In the genomic region with DNA sequence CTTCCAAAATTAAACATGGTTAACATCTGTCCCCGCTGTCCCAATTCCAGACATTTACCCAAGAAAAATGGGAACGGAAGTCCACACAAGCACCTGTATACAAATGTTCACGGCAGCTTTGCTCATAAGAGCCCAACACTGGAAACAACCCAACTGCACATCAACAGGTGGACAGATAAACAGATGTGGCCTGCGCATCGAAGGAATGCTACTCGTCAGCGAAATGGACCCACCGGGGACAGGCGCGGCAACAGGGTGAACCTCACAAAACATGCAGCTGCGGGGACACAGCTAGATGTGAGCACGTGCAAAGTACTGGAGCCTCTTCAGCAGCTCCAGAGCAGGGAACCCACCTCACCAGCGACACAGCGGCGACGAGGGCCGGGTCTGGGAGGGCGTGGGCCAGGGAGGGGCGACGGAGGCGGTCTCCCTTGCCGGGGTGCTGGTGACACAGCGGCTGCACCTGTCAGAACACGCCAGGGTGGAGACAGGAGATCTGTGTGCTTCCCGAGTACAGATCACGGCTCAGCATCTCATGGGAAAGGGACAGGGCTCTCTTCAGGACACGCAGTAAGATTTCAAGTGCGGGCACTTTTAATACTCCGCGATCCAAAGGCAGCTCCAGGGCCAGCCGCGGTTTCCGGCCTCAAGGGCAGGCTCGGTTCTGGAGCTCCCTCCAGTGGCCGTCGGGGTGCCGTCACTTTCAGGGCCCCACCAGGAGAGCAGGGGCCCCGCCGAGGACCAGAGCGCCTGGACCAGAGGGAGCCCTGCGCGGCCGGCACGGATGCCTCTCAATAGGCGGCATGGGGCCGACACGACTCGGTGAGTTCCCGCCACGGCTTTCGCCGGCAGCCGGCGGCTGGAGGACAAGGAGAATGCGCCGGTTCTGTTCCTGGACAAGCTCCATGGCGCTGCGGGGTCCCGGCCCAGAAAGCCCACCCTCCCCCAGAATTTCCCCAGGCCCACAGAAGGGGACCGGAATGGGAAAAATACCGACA, we compare ENCODE assay signal across 8 cellular contexts. TPM values are rescaled to one million over a fixed set of nuclear protein-coding genes. Genes with fewer than 3 reads are reported as not detected.
DNase-seq lines count a peak whose midpoint lies in the region; ATAC-seq and TF ChIP-seq lines count a peak whose summit lies in the region.

No MANE protein-coding gene starts in this region.

- peaks cover 3% of the 10 kb centered on the region for H3K27me3 ChIP-seq in AG04450 (ENCODE audit: control insufficient read depth, insufficient read depth, low read length)
- no peaks in the 10 kb centered on the region for H3K27me3 ChIP-seq in stomach

- H3K36me3 ChIP-seq in stomach: no peaks in the 10 kb centered on the region

- H3K27ac ChIP-seq in AG04450 (ENCODE audit: low read depth, low read length): no peak overlapping the region
- no peak overlapping the region for H3K27ac ChIP-seq in stomach

- TF ChIP-seq POLR2A in stomach (IDR thresholded peaks at IDR 0.05): no peak

- no peaks in the 10 kb centered on the region for H3K36me3 Mint-ChIP-seq in activated T-helper 1 cell treated with anti-CD3 and anti-CD28 coated beads, Interleukin-12 subunit alpha, Interleukin-12 subunit beta, Interleukin-2, Interleukin-4 antibody, amounts not matched to agents 30 ng/mL and 10 ng/mL and 1 ng/mL, durations not matched to agents 14 hours and 24 hours and 36 hours (ENCODE audit: low read depth)
- H3K36me3 Mint-ChIP-seq in neural crest cell (ENCODE audit: low read depth): no peaks in the 10 kb centered on the region

- H3K9me3 ChIP-seq in AG04450 (ENCODE audit: control insufficient read depth, insufficient read depth, low read length) (peaks cover 3% of the 10 kb centered on the region; the same call in 1 of the 2 replicates), stomach (no peaks in the 10 kb centered on the region)

- peaks cover 2% of the 10 kb centered on the region for H3K9me3 Mint-ChIP-seq in activated T-helper 1 cell treated with anti-CD3 and anti-CD28 coated beads, Interleukin-12 subunit alpha, Interleukin-12 subunit beta, Interleukin-2, Interleukin-4 antibody, amounts not matched to agents 30 ng/mL and 10 ng/mL and 1 ng/mL, durations not matched to agents 14 hours and 24 hours and 36 hours
- no peaks in the 10 kb centered on the region for H3K9me3 Mint-ChIP-seq in neural crest cell

- H3K27me3 Mint-ChIP-seq in activated T-helper 1 cell treated with anti-CD3 and anti-CD28 coated beads, Interleukin-12 subunit alpha, Interleukin-12 subunit beta, Interleukin-2, Interleukin-4 antibody, amounts not matched to agents 30 ng/mL and 10 ng/mL and 1 ng/mL, durations not matched to agents 14 hours and 24 hours and 36 hours (ENCODE audit: insufficient read depth): no peaks in the 10 kb centered on the region
- H3K27me3 Mint-ChIP-seq in neural crest cell (ENCODE audit: low read depth): peaks cover 10% of the 10 kb centered on the region

- H3K4me3 ChIP-seq in AG04450 (ENCODE audit: low read depth, low read length) (no peak overlapping the region), stomach (peak overlapping the region; percentile 2 to 29 (median 22))

- peaks cover 4% of the 10 kb centered on the region for H3K4me1 Mint-ChIP-seq in activated T-helper 1 cell treated with anti-CD3 and anti-CD28 coated beads, Interleukin-12 subunit alpha, Interleukin-12 subunit beta, Interleukin-2, Interleukin-4 antibody, amounts not matched to agents 30 ng/mL and 10 ng/mL and 1 ng/mL, durations not matched to agents 14 hours and 24 hours and 36 hours (ENCODE audit: low read depth)
- H3K4me1 Mint-ChIP-seq in neural crest cell: peaks cover 4% of the 10 kb centered on the region

- H3K27ac Mint-ChIP-seq in activated T-helper 1 cell treated with anti-CD3 and anti-CD28 coated beads, Interleukin-12 subunit alpha, Interleukin-12 subunit beta, Interleukin-2, Interleukin-4 antibody, amounts not matched to agents 30 ng/mL and 10 ng/mL and 1 ng/mL, durations not matched to agents 14 hours and 24 hours and 36 hours: no peak overlapping the region
- H3K27ac Mint-ChIP-seq in neural crest cell (ENCODE audit: unreplicated experiment): no peak overlapping the region

- CTCF ChIA-PET in AG04450 (lab: Charles Lee): interaction anchor here (0.6 to 5.2 kb wide), 28 partner anchors 9 to 383 kb away, joined by 3 to 182 read pairs (median 4); partner anchors contain the start of gene GPER1

- TF ChIP-seq CTCF in AG04450 (IDR thresholded peaks at IDR 0.05; ENCODE audit: low read depth, low read length): peak; percentile 87
- peak; percentile 87 for TF ChIP-seq CTCF in neural crest cell (conservative IDR thresholded peaks at IDR 0.05)
- TF ChIP-seq CTCF in stomach (IDR thresholded peaks at IDR 0.05): peak in 5 of 7 experiments; percentile 90 to 95 (median 93)

- DNase-seq in AG04450 (ENCODE audit: low read depth, low spot score) (no peak), RPMI7951 (ENCODE audit: low read depth) (peak; percentile 61), fibroblast of peridontal ligament (ENCODE audit: extremely low read depth) (peak; percentile 60), neural crest cell (ENCODE audit: low read depth, low spot score) (peak; percentile 84), stomach (peak; percentile 91)
- DNase-seq in activated T-helper 1 cell treated with anti-CD3 and anti-CD28 coated beads, Interleukin-12 subunit alpha, Interleukin-12 subunit beta, Interleukin-2, Interleukin-4 antibody, amounts not matched to agents 30 ng/mL and 10 ng/mL and 1 ng/mL, durations not matched to agents 14 hours and 24 hours and 36 hours (ENCODE audit: low spot score): peak; percentile 74

- peak; percentile 49 for ATAC-seq in GM18867 (IDR thresholded peaks at IDR 0.05; ENCODE audit: unreplicated experiment)
- ATAC-seq in HG03521 (IDR thresholded peaks at IDR 0.05; ENCODE audit: unreplicated experiment): peak; percentile 46

- peaks cover 19 to 25% (median 22%) of the 10 kb centered on the region in 4 donors for H3K4me1 ChIP-seq in stomach

- 23 to 48% (median 25%) methylated on average over 29 to 61 of the region's 61 CpGs for WGBS in stomach, 5 donors

- no peak for TF ChIP-seq EP300 in stomach (IDR thresholded peaks at IDR 0.05)

- no peak overlapping the region for H3K4me3 Mint-ChIP-seq in activated T-helper 1 cell treated with anti-CD3 and anti-CD28 coated beads, Interleukin-12 subunit alpha, Interleukin-12 subunit beta, Interleukin-2, Interleukin-4 antibody, amounts not matched to agents 30 ng/mL and 10 ng/mL and 1 ng/mL, durations not matched to agents 14 hours and 24 hours and 36 hours
- H3K4me3 Mint-ChIP-seq in neural crest cell: no peak overlapping the region

- intact Hi-C loops in activated T-helper 1 cell treated with anti-CD3 and anti-CD28 coated beads, Interleukin-12 subunit alpha, Interleukin-12 subunit beta, Interleukin-2, Interleukin-4 antibody, amounts not matched to agents 30 ng/mL and 10 ng/mL and 1 ng/mL, durations not matched to agents 14 hours and 24 hours and 36 hours (cut with micrococcal nuclease): loop anchor here (1.0 to 5.0 kb wide), 3 partner anchors 21 to 278 kb away; partner anchors contain the start of gene GPR146
- intact Hi-C loops in stomach (cut with DNase I; ENCODE audit: low total_unique reads): no loop called here

- POLR2A ChIA-PET in AG04450 (lab: Yijun Ruan, JAX): interaction anchor here (1.0 to 1.3 kb wide), 2 partner anchors 73 to 91 kb away, joined by 7 to 10 read pairs; partner anchors contain the start of gene COX19

RNA-seq across cellular contexts. Expression of gene GPR146, which starts 21.2 kb away (rescaled TPM):
- polyA plus RNA-seq in AG04450 (2011; rRNA removed): 0.50 and 0.69 TPM in 2 replicates
- 0.09 TPM in 1 of 2 replicates, not detected in the other for polyA minus RNA-seq in AG04450 (2011; rRNA and poly(A)+ RNA removed)
- 1.7 and 5.0 TPM in 2 replicates for total RNA-seq in RPMI7951 (2014; rRNA removed; shearing (Covaris generic))
- total RNA-seq in activated T-helper 1 cell treated with anti-CD3 and anti-CD28 coated beads, Interleukin-12 subunit alpha, Interleukin-12 subunit beta, Interleukin-2, Interleukin-4 antibody, amounts not matched to agents 30 ng/mL and 10 ng/mL and 1 ng/mL, durations not matched to agents 14 hours and 24 hours and 36 hours: 2.2 and 2.8 TPM in 2 replicates
- total RNA-seq in neural crest cell: 0.41 TPM in 1 of 2 replicates, not detected in the other
- 10 to 100 TPM in 1 of 5 donors, 1 to 10 TPM in 4; 2.0 to 13.6 (median 4.4) TPM for total RNA-seq in stomach
- 10 to 100 TPM in 2 of 3 donors, 1 to 10 TPM in 1; 6.4 to 14.6 (median 10.8) TPM for polyA plus RNA-seq in stomach

RNA-seq across cellular contexts. Expression of gene GPER1, which starts 22.4 kb away (rescaled TPM):
- polyA plus RNA-seq in AG04450 (2011; rRNA removed) (1.4 and 1.8 TPM in 2 replicates), stomach (10 to 100 TPM; 21.9 to 31.2 (median 26.0) TPM)
- polyA minus RNA-seq in AG04450 (2011; rRNA and poly(A)+ RNA removed): 2.5 and 2.9 TPM in 2 replicates
- 0.39 and 0.84 TPM in 2 replicates for total RNA-seq in RPMI7951 (2014; rRNA removed; shearing (Covaris generic))
- total RNA-seq in activated T-helper 1 cell treated with anti-CD3 and anti-CD28 coated beads, Interleukin-12 subunit alpha, Interleukin-12 subunit beta, Interleukin-2, Interleukin-4 antibody, amounts not matched to agents 30 ng/mL and 10 ng/mL and 1 ng/mL, durations not matched to agents 14 hours and 24 hours and 36 hours: not detected in 2 replicates
- total RNA-seq in neural crest cell (0.91 and 1.1 TPM in 2 replicates), stomach (10 to 100 TPM in 2 of 5 donors, 1 to 10 TPM in 1, under 1 TPM in 1, not detected in 1; 0.58 to 18.3 (median 9.7) TPM)
